9 cellular contexts compared by ENCODE assay signal in the genomic region with DNA sequence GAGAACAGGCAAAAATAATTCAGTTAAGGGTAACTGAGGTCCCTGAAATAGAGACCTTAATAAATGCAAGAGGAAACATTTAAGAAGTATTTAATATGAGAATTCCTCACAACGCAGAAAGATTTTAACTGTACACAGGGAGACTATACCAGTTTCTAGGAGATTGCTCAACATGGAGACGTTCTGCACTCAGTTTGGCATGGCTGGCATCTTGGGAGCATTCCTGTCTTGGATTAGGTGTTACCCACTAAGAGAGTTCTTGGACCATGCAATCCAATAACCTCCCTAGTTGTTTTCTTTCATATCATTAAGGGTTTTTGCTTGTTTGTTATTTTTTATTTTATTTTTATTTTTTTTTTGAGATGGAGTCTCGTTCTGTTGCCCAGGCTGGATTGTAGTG.
"Had no signal": no experiment of that assay in that cellular context is flagged by ENCODE, and none has a peak within 500 bp of the region (broad histone marks: within the 10 kb centered on the region; RNA-seq: fewer than 3 reads in every experiment).

No MANE protein-coding gene starts in this region.

- H3K9me3 ChIP-seq: HAP-1 had no signal

- H3K36me3 ChIP-seq: HAP-1 had no signal

- H2AFZ ChIP-seq: GM23248 had no signal

- H3K27ac ChIP-seq: GM23248, HL-60 had no signal

- DNase-seq: GM23248, GOT3, H7, HFFc6 had no signal

- H3K9ac ChIP-seq: GM23248 had no signal

- H3K4me3 ChIP-seq: GM23248, HAP-1, K562 had no signal

- ATAC-seq: HCT116, HepG2, K562 had no signal
